8 cellular contexts compared by ENCODE assay signal in genomic region chr15:90200534-90201139, GRCh38. TPM values are rescaled to one million over a fixed set of nuclear protein-coding genes. Genes with fewer than 3 reads are reported as not detected.
DNase-seq lines count a peak whose midpoint lies in the region; ATAC-seq and TF ChIP-seq lines count a peak whose summit lies in the region.

No MANE protein-coding gene starts in this region.

- ATAC-seq in GM18511 (IDR thresholded peaks at IDR 0.05; ENCODE audit: unreplicated experiment) (peak; percentile 21), HG03135 (IDR thresholded peaks at IDR 0.05; ENCODE audit: unreplicated experiment) (peak; percentile 27), GM21576 (IDR thresholded peaks at IDR 0.05; ENCODE audit: unreplicated experiment) (no peak)

- TF ChIP-seq POLR2A in lower leg skin (IDR thresholded peaks at IDR 0.05) (no peak), transverse colon (IDR thresholded peaks at IDR 0.05) (no peak)

- WGBS in lower leg skin, 2 donors: 11% methylated on average over 21 to 23 of the region's 25 CpGs
- WGBS in transverse colon (ENCODE audit: low coverage in 1 of 2), 2 donors: 21 to 60% methylated on average over 1 to 20 of the region's 25 CpGs

- TF ChIP-seq CTCF in astrocyte of the spinal cord (IDR thresholded peaks at IDR 0.05; ENCODE audit: low read depth, low read length): no peak
- TF ChIP-seq CTCF in lower leg skin (IDR thresholded peaks at IDR 0.05): no peak
- TF ChIP-seq CTCF in transverse colon (IDR thresholded peaks at IDR 0.05): no peak
- no peak for TF ChIP-seq CTCF in GM20000 (IDR thresholded peaks at IDR 0.05; ENCODE audit: extremely low read depth, missing control alignments)

- H3K27me3 ChIP-seq in transverse colon: no peaks in the 10 kb centered on the region

- intact Hi-C loops in lower leg skin (cut with DNase I; ENCODE audit: low total_unique reads): no loop called here
- intact Hi-C loops in transverse colon (cut with DNase I; ENCODE audit: low total_unique reads): no loop called here

- H3K4me3 ChIP-seq in astrocyte of the spinal cord (ENCODE audit: low read depth, low read length) (peak overlapping the region; percentile 74), lower leg skin (ENCODE audit: low read depth, poor library complexity, severe bottlenecking) (peak overlapping the region; percentile 60), transverse colon (peak overlapping the region; percentile 60 to 96 (median 78))

- DNase-seq in astrocyte of the spinal cord (ENCODE audit: low read depth, low spot score): no peak
- no peak for DNase-seq in lower leg skin (ENCODE audit: low spot score in 2 of 2)
- no peak for DNase-seq in transverse colon
- no peak for DNase-seq in NCI-H774 (lab: John Stamatoyannopoulos, UW)
- DNase-seq in GM20000 (ENCODE audit: low spot score): no peak

- H3K4me1 ChIP-seq in transverse colon: peaks cover 17 to 30% (median 22%) of the 10 kb centered on the region in 4 donors

- H3K36me3 ChIP-seq in transverse colon: no peaks in the 10 kb centered on the region

- no peak for TF ChIP-seq EP300 in transverse colon (IDR thresholded peaks at IDR 0.05; ENCODE audit: low read depth)

- H3K27ac ChIP-seq in transverse colon: peak overlapping the region; percentile 82 to 91 (median 88)

- H3K9me3 ChIP-seq in transverse colon: no peaks in the 10 kb centered on the region

- in situ Hi-C loops in astrocyte of the spinal cord (cut with HindIII; ENCODE audit: low sequenced_read_pairs): no loop called here
- in situ Hi-C loops in transverse colon (cut with MboI; ENCODE audit: low pct_ligation_motif_present in 1 of 4, low pct_unique_long_range_greater_than_20kb in 1 of 4, low sequenced_read_pairs in 3 of 4): no loop called here

RNA-seq across cellular contexts. Expression of gene SEMA4B, which starts 0.5 kb away (rescaled TPM):
- 100 to 1,000 TPM in 3 of 4 donors, 10 to 100 TPM in 1; 89.2 to 151 (median 106) TPM for total RNA-seq in lower leg skin
- total RNA-seq in transverse colon: 100 to 1,000 TPM; 115 to 193 (median 134) TPM

RNA-seq across cellular contexts. Expression of gene CIB1, which starts 33.1 kb away (rescaled TPM):
- 10 to 100 TPM in 3 of 4 donors, 1 to 10 TPM in 1; 10.0 to 32.2 (median 22.9) TPM for total RNA-seq in lower leg skin
- total RNA-seq in transverse colon: 100 to 1,000 TPM in 3 of 4 donors, 10 to 100 TPM in 1; 38.4 to 156 (median 131) TPM

RNA-seq across cellular contexts. Expression of gene GDPGP1, which starts 33.4 kb away (rescaled TPM):
- 1 to 10 TPM; 2.6 to 5.5 (median 3.9) TPM for total RNA-seq in lower leg skin
- total RNA-seq in transverse colon: 10 to 100 TPM in 3 of 4 donors, 1 to 10 TPM in 1; 6.8 to 28.8 (median 21.3) TPM

RNA-seq across cellular contexts. Expression of gene TTLL13, which starts 48.7 kb away (rescaled TPM):
- total RNA-seq in lower leg skin (under 1 TPM in 1 of 4 donors, not detected in 3; 0.63 TPM), transverse colon (under 1 TPM in 1 of 4 donors, not detected in 3; 0.27 TPM)
